ENCODE assay signal across 14 cellular contexts in the genomic region with DNA sequence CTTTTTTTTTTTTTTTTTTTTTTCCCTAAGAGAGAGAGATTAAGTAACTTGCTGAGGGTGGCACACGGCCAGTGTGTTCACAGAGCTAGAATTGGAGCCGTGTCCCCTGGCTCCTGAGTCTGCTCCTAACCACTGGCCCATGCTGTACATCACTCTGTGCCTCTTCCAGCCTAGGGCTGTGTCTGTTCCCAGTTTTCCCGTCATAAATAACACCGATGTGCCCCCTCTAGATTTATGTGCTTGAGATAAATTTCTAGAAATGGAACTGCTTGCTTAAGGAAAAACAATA. TPM values are rescaled to one million over a fixed set of nuclear protein-coding genes. Genes with fewer than 3 reads are reported as not detected.
DNase-seq lines count a peak whose midpoint lies in the region; ATAC-seq and TF ChIP-seq lines count a peak whose summit lies in the region.
"Had no signal": no experiment of that assay in that cellular context is flagged by ENCODE, and none has a peak within 500 bp of the region (broad histone marks: within the 10 kb centered on the region; RNA-seq: fewer than 3 reads in every experiment).

No MANE protein-coding gene starts in this region.

- TF ChIP-seq CTCF in left ventricle myocardium inferior (IDR thresholded peaks at IDR 0.05; ENCODE audit: borderline replicate concordance): no peak
- TF ChIP-seq CTCF in esophagus muscularis mucosa (IDR thresholded peaks at IDR 0.05): no peak

- H3K9me3 ChIP-seq in GM23248 (ENCODE audit: low read depth) (no peaks in the 10 kb centered on the region), left ventricle myocardium inferior (replicated peaks) (peaks cover 21% of the 10 kb centered on the region), esophagus muscularis mucosa (peaks cover 4 to 21% (median 17%) of the 10 kb centered on the region in 4 donors)

- H3K79me2 ChIP-seq in GM23248 (ENCODE audit: insufficient read depth): no peaks in the 10 kb centered on the region

- H3K4me3 ChIP-seq in GM23248 (no peak overlapping the region), left ventricle myocardium inferior (no peak overlapping the region), esophagus muscularis mucosa (no peak overlapping the region)

- 29 to 40% methylated on average over 4 of the region's 4 CpGs for WGBS in GM23248 (ENCODE audit: low coverage in 1 of 2, low lambda C conversion rate in 2 of 2, missing lambda C conversion rate in 2 of 2), 2 experiments
- 76% methylated on average over 4 of the region's 4 CpGs for WGBS in esophagus muscularis mucosa

- H3K4me1 ChIP-seq in GM23248 (ENCODE audit: insufficient read depth): no peaks in the 10 kb centered on the region
- peaks cover 4% of the 10 kb centered on the region for H3K4me1 ChIP-seq in left ventricle myocardium inferior
- peaks cover 0 to 18% (median 6%) of the 10 kb centered on the region in 4 donors for H3K4me1 ChIP-seq in esophagus muscularis mucosa

- peak; percentile 41 for DNase-seq in GM23248
- peak; percentile 62 for DNase-seq in left ventricle myocardium inferior
- peak; percentile 72 for DNase-seq in sciatic nerve (ENCODE audit: low spot score)
- DNase-seq in esophagus muscularis mucosa (ENCODE audit: extremely low spot score): no peak
- no peak for DNase-seq in left colon
- DNase-seq in NCI-H524 (lab: John Stamatoyannopoulos, UW): no peak
- DNase-seq: CD4-positive, CD25-positive, alpha-beta regulatory T cell; DMS53; KBM-7; NCI-H1092; NCI-H345; NCI-H69 had no signal

- no peak overlapping the region for H3K27ac ChIP-seq in GM23248
- H3K27ac ChIP-seq in left ventricle myocardium inferior (replicated peaks): no peak overlapping the region
- H3K27ac ChIP-seq in esophagus muscularis mucosa (replicated peaks in 1 of 4): no peak overlapping the region

- peaks cover 22% of the 10 kb centered on the region for H3K36me3 ChIP-seq in GM23248 (ENCODE audit: low read depth)
- H3K36me3 ChIP-seq in left ventricle myocardium inferior: peaks cover 89% of the 10 kb centered on the region
- peaks cover 43 to 91% (median 86%) of the 10 kb centered on the region in 4 donors for H3K36me3 ChIP-seq in esophagus muscularis mucosa

- no peaks in the 10 kb centered on the region for H3K9me2 ChIP-seq in GM23248 (ENCODE audit: insufficient read depth)

- TF ChIP-seq POLR2A in esophagus muscularis mucosa (IDR thresholded peaks at IDR 0.05; ENCODE audit: low read depth): no peak

- no peak for TF ChIP-seq EP300 in esophagus muscularis mucosa (IDR thresholded peaks at IDR 0.05)

- in situ Hi-C loops in GM23248 (cut with MboI): no loop called here

- no peaks in the 10 kb centered on the region for H4K20me1 ChIP-seq in GM23248 (ENCODE audit: insufficient read depth)

- H3F3A ChIP-seq in GM23248 (ENCODE audit: insufficient read depth): 0 out of 2 replicates have a peak, but pooled peaks cover 5% of the 10 kb centered on the region

- H3K27me3 ChIP-seq in GM23248 (replicated peaks; ENCODE audit: insufficient read depth) (no peaks in the 10 kb centered on the region), left ventricle myocardium inferior (ENCODE audit: low read depth) (no peaks in the 10 kb centered on the region), esophagus muscularis mucosa (no peaks in the 10 kb centered on the region)

- intact Hi-C loops in left ventricle myocardium inferior (cut with micrococcal nuclease): no loop called here
- intact Hi-C loops in sciatic nerve (cut with DNase I): no loop called here
- intact Hi-C loops in esophagus muscularis mucosa (cut with DNase I): no loop called here
- intact Hi-C loops in left colon (cut with DNase I, micrococcal nuclease): no loop called here

- no peak overlapping the region for H3K9ac ChIP-seq in GM23248

- no peak overlapping the region for H2AFZ ChIP-seq in GM23248

- H3K4me2 ChIP-seq in GM23248 (ENCODE audit: unreplicated experiment): no peak overlapping the region

- ATAC-seq in esophagus mucosa (peak; percentile 35), sciatic nerve (peak; percentile 91), HG03045 (IDR thresholded peaks at IDR 0.05; ENCODE audit: unreplicated experiment) (no peak), left colon (no peak)

RNA-seq across cellular contexts. Expression of a gene that starts 58.4 kb away (rescaled TPM):
- total RNA-seq in GM23248 (2014; rRNA removed; shearing (Covaris generic)): 154 and 207 TPM in 2 replicates
- 136 and 148 TPM in 2 replicates for polyA plus RNA-seq in GM23248 (2016; fragmentation: Nextera tagmentation; extraction: Ambion mirVana)
- total RNA-seq in esophagus mucosa (131 TPM), left ventricle myocardium inferior (412 TPM), sciatic nerve (124 TPM), esophagus muscularis mucosa (100 to 1,000 TPM in 1 of 4 donors, 10 to 100 TPM in 3; 66.7 to 142 (median 84.0) TPM), left colon (100 to 1,000 TPM; 222 to 260 TPM)

Comparison
In these comparisons a context has a peak if more than half of its experiments do, and no peak if none do; other contexts are left out.
1. DNase-seq: peak in GM23248 (single experiment), left ventricle myocardium inferior (single experiment) and sciatic nerve (single experiment); none in esophagus muscularis mucosa (single experiment), left colon (0 of 2) and NCI-H524 (0 of 2).
2. ATAC-seq: peak in esophagus mucosa (single experiment) and sciatic nerve (single experiment); none in HG03045 (single experiment) and left colon (single experiment).